In genomic region chr1:8097077-8097799, GRCh38 we compare ENCODE assay signal across 1 cellular context.
TF ChIP-seq lines count a peak whose summit lies in the region.

No MANE protein-coding gene starts in this region.

TF ChIP-seq in GM12878, 131 proteins besides CTCF, POLR2A, EP300 and RAD21 (continued from another document):
- peak; percentile 30; the same call in 1 of the 2 replicates for TF ChIP-seq NR2F1 (conservative IDR thresholded peaks at IDR 0.05)
- no peak for TF ChIP-seq SREBF1 (IDR thresholded peaks at IDR 0.05; ENCODE audit: low read length)
- TF ChIP-seq PAX5 (IDR thresholded peaks at IDR 0.05; ENCODE audit: borderline replicate concordance, low read depth, low read length) = peak; percentile 15; the same call in 1 of the 2 replicates
- peak; percentile 74 for TF ChIP-seq IKZF1 (conservative IDR thresholded peaks at IDR 0.05)
- peak; percentile 25 for TF ChIP-seq SP1 (IDR thresholded peaks at IDR 0.05; ENCODE audit: low read depth, low read length)
- TF ChIP-seq SRF (IDR thresholded peaks at IDR 0.05; ENCODE audit: low read depth in 2 of 2, low read length in 2 of 2) = peak; percentile 90 to 99
- no peak for TF ChIP-seq FOS (IDR thresholded peaks at IDR 0.05; ENCODE audit: borderline replicate concordance, extremely low read depth, insufficient read length)
- peak; percentile 61 to 78; a peak in 1 of 4 replicates for TF ChIP-seq IKZF2 (IDR thresholded peaks at IDR 0.05)
- TF ChIP-seq RELA (IDR thresholded peaks at IDR 0.05; ENCODE audit: borderline replicate concordance, partially characterized antibody) = no peak
- TF ChIP-seq BCL11A (IDR thresholded peaks at IDR 0.05; ENCODE audit: low read depth, low read length) = peak; percentile 68; the same call in 1 of the 2 replicates
- peak; percentile 18; the same call in 1 of the 2 replicates for TF ChIP-seq GABPA (IDR thresholded peaks at IDR 0.05; ENCODE audit: low read depth)
- peak; percentile 80 for TF ChIP-seq CREM (IDR thresholded peaks at IDR 0.05; ENCODE audit: low read depth)
- peak; percentile 34 for TF ChIP-seq MEF2B (IDR thresholded peaks at IDR 0.05; ENCODE audit: partially characterized antibody, poor library complexity, severe bottlenecking)
- peak; percentile 49; the same call in 1 of the 2 replicates for TF ChIP-seq MTA2 (IDR thresholded peaks at IDR 0.05; ENCODE audit: low read depth)
- no peak for TF ChIP-seq SMC3 (IDR thresholded peaks at IDR 0.05; ENCODE audit: borderline replicate concordance, low read length)
- TF ChIP-seq JUNB (IDR thresholded peaks at IDR 0.05) = peak; percentile 97
- no peak for TF ChIP-seq STAT1 (conservative IDR thresholded peaks at IDR 0.05)
- peak; percentile 85 for TF ChIP-seq ZSCAN29 (IDR thresholded peaks at IDR 0.05)
- 0 out of 2 replicates have a peak, but pooled peaks have one; percentile 36 for TF ChIP-seq ZNF217 (IDR thresholded peaks at IDR 0.05)
- TF ChIP-seq EED (IDR thresholded peaks at IDR 0.05; ENCODE audit: low read depth) = peak; percentile 61
- TF ChIP-seq RUNX3 (IDR thresholded peaks at IDR 0.05; ENCODE audit: low read length) = peak; percentile 81
- TF ChIP-seq MEF2A (IDR thresholded peaks at IDR 0.05; ENCODE audit: insufficient read depth, low read depth, low read length) = peak; percentile 76; the same call in 1 of the 2 replicates
- peak; percentile 50; the same call in 1 of the 2 replicates for TF ChIP-seq POLR2AphosphoS5 (IDR thresholded peaks at IDR 0.05; ENCODE audit: low read length)
- TF ChIP-seq CREB1 (IDR thresholded peaks at IDR 0.05; ENCODE audit: low read depth) = peak; percentile 62; the same call in 1 of the 2 replicates
- TF ChIP-seq IRF4 (IDR thresholded peaks at IDR 0.05; ENCODE audit: low read depth, low read length) = peak; percentile 83
- peak; percentile 83 for TF ChIP-seq NFIC (IDR thresholded peaks at IDR 0.05; ENCODE audit: low read depth, low read length)
- TF ChIP-seq, protein P1, sequence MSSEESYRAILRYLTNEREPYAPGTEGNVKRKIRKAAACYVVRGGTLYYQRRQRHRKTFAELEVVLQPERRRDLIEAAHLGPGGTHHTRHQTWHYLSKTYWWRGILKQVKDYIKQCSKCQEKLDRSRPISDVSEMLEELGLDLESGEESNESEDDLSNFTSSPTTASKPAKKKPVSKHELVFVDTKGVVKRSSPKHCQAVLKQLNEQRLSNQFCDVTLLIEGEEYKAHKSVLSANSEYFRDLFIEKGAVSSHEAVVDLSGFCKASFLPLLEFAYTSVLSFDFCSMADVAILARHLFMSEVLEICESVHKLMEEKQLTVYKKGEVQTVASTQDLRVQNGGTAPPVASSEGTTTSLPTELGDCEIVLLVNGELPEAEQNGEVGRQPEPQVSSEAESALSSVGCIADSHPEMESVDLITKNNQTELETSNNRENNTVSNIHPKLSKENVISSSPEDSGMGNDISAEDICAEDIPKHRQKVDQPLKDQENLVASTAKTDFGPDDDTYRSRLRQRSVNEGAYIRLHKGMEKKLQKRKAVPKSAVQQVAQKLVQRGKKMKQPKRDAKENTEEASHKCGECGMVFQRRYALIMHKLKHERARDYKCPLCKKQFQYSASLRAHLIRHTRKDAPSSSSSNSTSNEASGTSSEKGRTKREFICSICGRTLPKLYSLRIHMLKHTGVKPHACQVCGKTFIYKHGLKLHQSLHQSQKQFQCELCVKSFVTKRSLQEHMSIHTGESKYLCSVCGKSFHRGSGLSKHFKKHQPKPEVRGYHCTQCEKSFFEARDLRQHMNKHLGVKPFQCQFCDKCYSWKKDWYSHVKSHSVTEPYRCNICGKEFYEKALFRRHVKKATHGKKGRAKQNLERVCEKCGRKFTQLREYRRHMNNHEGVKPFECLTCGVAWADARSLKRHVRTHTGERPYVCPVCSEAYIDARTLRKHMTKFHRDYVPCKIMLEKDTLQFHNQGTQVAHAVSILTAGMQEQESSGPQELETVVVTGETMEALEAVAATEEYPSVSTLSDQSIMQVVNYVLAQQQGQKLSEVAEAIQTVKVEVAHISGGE (CRISPR knock-in tag; IDR thresholded peaks at IDR 0.05) = no peak
- TF ChIP-seq RBBP5 (conservative IDR thresholded peaks at IDR 0.05) = no peak
- 0 out of 2 replicates have a peak, but pooled peaks have one; percentile 49 for TF ChIP-seq DPF2 (IDR thresholded peaks at IDR 0.05)
- peak; percentile 88 for TF ChIP-seq FOXM1 (IDR thresholded peaks at IDR 0.05; ENCODE audit: low read depth, low read length)
- 0 out of 2 replicates have a peak, but pooled peaks have one; percentile 44 for TF ChIP-seq TCF3 (IDR thresholded peaks at IDR 0.05; ENCODE audit: borderline replicate concordance, insufficient read depth, low read depth, low read length)
- TF ChIP-seq RAD51 (IDR thresholded peaks at IDR 0.05) = 0 out of 2 replicates have a peak, but pooled peaks have one; percentile 4
- TF ChIP-seq CBX5 (IDR thresholded peaks at IDR 0.05; ENCODE audit: low read depth) = 0 out of 2 replicates have a peak, but pooled peaks have one; percentile 47
- 0 out of 4 replicates have a peak, but pooled peaks of 1 of the 2 experiments have one; percentile 20 for TF ChIP-seq BHLHE40 (IDR thresholded peaks at IDR 0.05; ENCODE audit: borderline replicate concordance in 1 of 2, low read depth in 2 of 2, low read length in 1 of 2)
- TF ChIP-seq RELB (IDR thresholded peaks at IDR 0.05; ENCODE audit: low read depth) = 0 out of 2 replicates have a peak, but pooled peaks have one; percentile 36
- no peak for TF ChIP-seq KDM1A (IDR thresholded peaks at IDR 0.05; ENCODE audit: borderline replicate concordance)
- TF ChIP-seq, protein P2, sequence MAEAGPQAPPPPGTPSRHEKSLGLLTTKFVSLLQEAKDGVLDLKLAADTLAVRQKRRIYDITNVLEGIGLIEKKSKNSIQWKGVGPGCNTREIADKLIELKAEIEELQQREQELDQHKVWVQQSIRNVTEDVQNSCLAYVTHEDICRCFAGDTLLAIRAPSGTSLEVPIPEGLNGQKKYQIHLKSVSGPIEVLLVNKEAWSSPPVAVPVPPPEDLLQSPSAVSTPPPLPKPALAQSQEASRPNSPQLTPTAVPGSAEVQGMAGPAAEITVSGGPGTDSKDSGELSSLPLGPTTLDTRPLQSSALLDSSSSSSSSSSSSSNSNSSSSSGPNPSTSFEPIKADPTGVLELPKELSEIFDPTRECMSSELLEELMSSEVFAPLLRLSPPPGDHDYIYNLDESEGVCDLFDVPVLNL (IDR thresholded peaks at IDR 0.05; ENCODE audit: low read depth, low read length) = no peak
